Comparison of ENCODE assay signal across 28 cellular contexts in genomic region chr10:53432035-53432434, GRCh38.
"Had no signal": no experiment of that assay in that cellular context is flagged by ENCODE, and none has a peak within 500 bp of the region (broad histone marks: within the 10 kb centered on the region; RNA-seq: fewer than 3 reads in every experiment).

No MANE protein-coding gene starts in this region.

- H3K4me2 ChIP-seq: hepatocyte had no signal

- H3K4me3 ChIP-seq: esophagus muscularis mucosa, gastroesophageal sphincter, heart left ventricle, hepatocyte, lung, mucosa of descending colon, ovary, psoas muscle, sigmoid colon, stomach, thyroid gland, vagina had no signal

- H3K9me3 ChIP-seq: esophagus muscularis mucosa, gastroesophageal sphincter, heart left ventricle, mucosa of descending colon, ovary, psoas muscle, sigmoid colon, stomach, thyroid gland, vagina had no signal

- H3K4me1 ChIP-seq: esophagus muscularis mucosa, foreskin keratinocyte, gastroesophageal sphincter, heart left ventricle, psoas muscle, sigmoid colon, stomach, vagina had no signal

- H3K27ac ChIP-seq: esophagus muscularis mucosa, foreskin keratinocyte, gastroesophageal sphincter, heart left ventricle, hepatocyte, ovary, psoas muscle, sigmoid colon, stomach, thyroid gland, vagina had no signal

- H3K27ac Mint-ChIP-seq: dendritic cell treated with granulocyte-macrophage colony-stimulating factor and Interleukin-4, amounts not matched to agents 40 ng/mL and 50 ng/mL, for 4 days; endodermal cell; memory B cell; naive B cell; stimulated activated effector memory CD8-positive, alpha-beta T cell treated with anti-CD3 and anti-CD28 coated beads, Interleukin-12 subunit alpha, Interleukin-12 subunit beta, amount 100 ng/mL, for 72 hours had no signal

- H3K27me3 ChIP-seq: esophagus muscularis mucosa, foreskin keratinocyte, gastroesophageal sphincter, heart left ventricle, hepatocyte, ovary, sigmoid colon, stomach, thyroid gland, vagina had no signal

- H3K27me3 Mint-ChIP-seq: dendritic cell treated with granulocyte-macrophage colony-stimulating factor and Interleukin-4, amounts not matched to agents 40 ng/mL and 50 ng/mL, for 4 days; memory B cell; naive B cell had no signal

- H3K4me3 Mint-ChIP-seq: dendritic cell treated with granulocyte-macrophage colony-stimulating factor and Interleukin-4, amounts not matched to agents 40 ng/mL and 50 ng/mL, for 4 days; endodermal cell; memory B cell; stimulated activated effector memory CD8-positive, alpha-beta T cell treated with anti-CD3 and anti-CD28 coated beads, Interleukin-12 subunit alpha, Interleukin-12 subunit beta, amount 100 ng/mL, for 72 hours had no signal

- H3K4me1 Mint-ChIP-seq: memory B cell; naive B cell; stimulated activated effector memory CD8-positive, alpha-beta T cell treated with anti-CD3 and anti-CD28 coated beads, Interleukin-12 subunit alpha, Interleukin-12 subunit beta, amount 100 ng/mL, for 72 hours had no signal

- H3K79me2 ChIP-seq: hepatocyte had no signal

- DNase-seq: effector CD8-positive, alpha-beta T cell; endodermal cell; foreskin keratinocyte; heart left ventricle; kidney; mucosa of descending colon; naive B cell; occipital lobe; ovary; posterior cingulate gyrus; psoas muscle; right cardiac atrium; sigmoid colon; stimulated activated CD4-positive, alpha-beta T cell treated with anti-CD3 and anti-CD28 coated beads, Interleukin-2, amount 100 ng/mL, for 24 hours; stimulated activated CD4-positive, alpha-beta T cell treated with anti-CD3 and anti-CD28 coated beads, Interleukin-4, amount 100 ng/mL, for 24 hours; stimulated activated naive CD4-positive, alpha-beta T cell treated with Interleukin-2 at 50 U/mL for 16 hours; stomach; thyroid gland; trophoblast cell had no signal

- H3K9me3 Mint-ChIP-seq: endodermal cell had no signal

- H2AFZ ChIP-seq: hepatocyte had no signal

- ATAC-seq: foreskin keratinocyte; gastroesophageal sphincter; heart left ventricle; left lobe of liver; mucosa of descending colon; psoas muscle; right cardiac atrium; stimulated activated effector memory CD8-positive, alpha-beta T cell treated with anti-CD3 and anti-CD28 coated beads, Interleukin-12 subunit alpha, Interleukin-12 subunit beta, amount 100 ng/mL, for 72 hours had no signal

- H3K36me3 Mint-ChIP-seq: memory B cell; naive B cell; stimulated activated effector memory CD8-positive, alpha-beta T cell treated with anti-CD3 and anti-CD28 coated beads, Interleukin-12 subunit alpha, Interleukin-12 subunit beta, amount 100 ng/mL, for 72 hours had no signal

- H3K36me3 ChIP-seq: esophagus muscularis mucosa, gastroesophageal sphincter, heart left ventricle, ovary, sigmoid colon, stomach, thyroid gland, vagina had no signal
